Comparison of ENCODE assay signal across 9 cellular contexts in genomic region chr22:38230108-38230825, GRCh38. TPM values are rescaled to one million over a fixed set of nuclear protein-coding genes. Genes with fewer than 3 reads are reported as not detected.
A peak's percentile ranks its signal among the peaks of the same experiment; 100 is the strongest.
DNase-seq lines count a peak whose midpoint lies in the region; ATAC-seq and TF ChIP-seq lines count a peak whose summit lies in the region.
"Had no signal": no experiment of that assay in that cellular context is flagged by ENCODE, and none has a peak within 500 bp of the region (broad histone marks: within the 10 kb centered on the region; RNA-seq: fewer than 3 reads in every experiment).

No MANE protein-coding gene starts in this region.

- no peak overlapping the region for H2AFZ ChIP-seq in DND-41 (ENCODE audit: low read depth, low read length)
- no peak overlapping the region for H2AFZ ChIP-seq in Loucy (ENCODE audit: low read length)

- H3K4me1 ChIP-seq in DND-41 (ENCODE audit: insufficient read depth, low read length) (no peaks in the 10 kb centered on the region), Loucy (ENCODE audit: insufficient read depth, low read length, poor library complexity, severe bottlenecking) (no peaks in the 10 kb centered on the region), foreskin keratinocyte (peaks cover 15% of the 10 kb centered on the region)

- H3K9ac ChIP-seq in DND-41 (ENCODE audit: low read depth, low read length): no peak overlapping the region
- H3K9ac ChIP-seq in Loucy (ENCODE audit: low read depth, low read length, poor library complexity, severe bottlenecking): no peak overlapping the region

- H3K9me2 ChIP-seq in Loucy (replicated peaks; ENCODE audit: low read depth, low read length): no peaks in the 10 kb centered on the region

- H3K27me3 ChIP-seq in DND-41 (ENCODE audit: insufficient read depth, low read length, poor library complexity) (no peaks in the 10 kb centered on the region), Loucy (ENCODE audit: insufficient read depth, low read length, poor library complexity, severe bottlenecking) (no peaks in the 10 kb centered on the region), foreskin keratinocyte (no peaks in the 10 kb centered on the region)

- H3K27ac ChIP-seq in DND-41 (ENCODE audit: low read length) (no peak overlapping the region), foreskin keratinocyte (no peak overlapping the region)

- H3K4me3 ChIP-seq in DND-41 (ENCODE audit: low read depth in 1 of 2, low read length in 2 of 2): no peak overlapping the region
- no peak overlapping the region for H3K4me3 ChIP-seq in Loucy (ENCODE audit: low read length, poor library complexity, severe bottlenecking)

- H3K79me2 ChIP-seq in DND-41 (ENCODE audit: insufficient read depth, low read length) (no peaks in the 10 kb centered on the region), Loucy (ENCODE audit: insufficient read depth, low read length) (no peaks in the 10 kb centered on the region)

- no peaks in the 10 kb centered on the region for H3F3A ChIP-seq in Loucy (ENCODE audit: low read depth)

- DNase-seq in DND-41 (peak; percentile 23), foreskin keratinocyte (peak in 1 of 2 donors; percentile 69), renal cortical epithelial cell (ENCODE audit: low read depth) (peak; percentile 43), NCI-H146 treated with DMSO at 0.1 percent for 48 hours (lab: John Stamatoyannopoulos, UW; ENCODE audit: unreplicated experiment) (no peak)
- peak; percentile 43 to 55 for DNase-seq in activated T-cell treated with anti-CD3 and anti-CD28 coated beads, Interleukin-2, amount 50 U/mL, for 48 hours
- DNase-seq: naive B cell had no signal

- H3K36me3 ChIP-seq in DND-41 (ENCODE audit: insufficient read depth, low read length) (peaks cover 42% of the 10 kb centered on the region), Loucy (ENCODE audit: insufficient read depth, low read length) (peaks cover 15% of the 10 kb centered on the region; the same call in 1 of the 2 replicates)

- ATAC-seq in DND-41 (ENCODE audit: insufficient read depth, low read depth): 0 out of 3 replicates have a peak, but pooled peaks have one; percentile 31
- peak; percentile 46 for ATAC-seq in foreskin keratinocyte
- ATAC-seq in HG02938 (IDR thresholded peaks at IDR 0.05; ENCODE audit: unreplicated experiment): no peak
- no peak for ATAC-seq in GM21360 (IDR thresholded peaks at IDR 0.05; ENCODE audit: unreplicated experiment)

- H3K9me3 ChIP-seq in DND-41 (ENCODE audit: insufficient read depth, low read length, severe bottlenecking) (no peaks in the 10 kb centered on the region), Loucy (ENCODE audit: insufficient read depth, low read depth, low read length) (no peaks in the 10 kb centered on the region)

- H3K4me2 ChIP-seq in DND-41 (ENCODE audit: insufficient read depth, low read length): no peak overlapping the region
- no peak overlapping the region for H3K4me2 ChIP-seq in Loucy (ENCODE audit: low read depth, low read length, poor library complexity, severe bottlenecking)

- peak; percentile 55 for TF ChIP-seq CTCF in DND-41 (IDR thresholded peaks at IDR 0.05; ENCODE audit: borderline replicate concordance, extremely low read depth, low read length, poor library complexity, severe bottlenecking)
- TF ChIP-seq CTCF in Loucy (conservative IDR thresholded peaks at IDR 0.05; ENCODE audit: low read length): peak; percentile 58
- peak; percentile 92 for TF ChIP-seq CTCF in foreskin keratinocyte (conservative IDR thresholded peaks at IDR 0.05)

- no peaks in the 10 kb centered on the region for H4K20me1 ChIP-seq in DND-41 (ENCODE audit: insufficient read depth, low read length)
- no peaks in the 10 kb centered on the region for H4K20me1 ChIP-seq in Loucy (ENCODE audit: insufficient read depth, low read length, poor library complexity, severe bottlenecking)

RNA-seq across cellular contexts. Expression of gene MAFF, which starts 28.5 kb away (rescaled TPM):
- total RNA-seq in foreskin keratinocyte (21.1 and 23.8 TPM in 2 replicates), renal cortical epithelial cell (18.1 and 34.2 TPM in 2 replicates)
- 18.7 and 20.0 TPM in 2 replicates for polyA plus RNA-seq in foreskin keratinocyte

RNA-seq across cellular contexts. Expression of gene TMEM184B, which starts 42.5 kb away (rescaled TPM):
- total RNA-seq in foreskin keratinocyte (54.0 and 55.7 TPM in 2 replicates), renal cortical epithelial cell (16.5 and 67.5 TPM in 2 replicates)
- 37.1 and 43.9 TPM in 2 replicates for polyA plus RNA-seq in foreskin keratinocyte

RNA-seq across cellular contexts. Expression of gene PLA2G6, which starts 48.6 kb away (rescaled TPM):
- total RNA-seq in foreskin keratinocyte (3.4 and 4.6 TPM in 2 replicates), renal cortical epithelial cell (5.2 and 25.0 TPM in 2 replicates)
- 2.4 and 2.5 TPM in 2 replicates for polyA plus RNA-seq in foreskin keratinocyte

Comparison
In these comparisons a context has a peak if more than half of its experiments do, and no peak if none do; other contexts are left out.
1. ATAC-seq: peak in DND-41 (single experiment) and foreskin keratinocyte (single experiment); none in HG02938 (single experiment) and GM21360 (single experiment).
2. Peak in every context shown above with its lines, with median percentiles within 50 percentile points of each other: CTCF ChIP-seq.